In genomic region chr15:25947336-25948080, GRCh38 we compare ENCODE assay signal across 9 cellular contexts.
DNase-seq lines count a peak whose midpoint lies in the region; ATAC-seq and TF ChIP-seq lines count a peak whose summit lies in the region.
"Had no signal": no experiment of that assay in that cellular context is flagged by ENCODE, and none has a peak within 500 bp of the region (broad histone marks: within the 10 kb centered on the region; RNA-seq: fewer than 3 reads in every experiment).

No MANE protein-coding gene starts in this region.

- peaks cover 7% of the 10 kb centered on the region for H3K9me3 Mint-ChIP-seq in activated naive CD4-positive, alpha-beta T cell treated with anti-CD3 and anti-CD28 coated beads for 36 hours
- no peaks in the 10 kb centered on the region for H3K9me3 Mint-ChIP-seq in type B pancreatic cell

- H3K27me3 ChIP-seq in mesenchymal stem cell (ENCODE audit: control insufficient read depth in 1 of 2, insufficient read depth in 1 of 2, low read length in 2 of 2): peaks cover 0 to 3% of the 10 kb centered on the region in 2 experiments

- peaks cover 7% of the 10 kb centered on the region for H3K4me1 ChIP-seq in mesenchymal stem cell (ENCODE audit: control insufficient read depth, insufficient read depth, low read depth, low read length)

- H3K18ac ChIP-seq in mesenchymal stem cell (ENCODE audit: low read depth in 1 of 2, low read length in 2 of 2): no peak overlapping the region

- no peak overlapping the region for H3K4me3 Mint-ChIP-seq in activated naive CD4-positive, alpha-beta T cell treated with anti-CD3 and anti-CD28 coated beads for 36 hours
- peak overlapping the region; percentile 12 for H3K4me3 Mint-ChIP-seq in type B pancreatic cell

- H3K36me3 ChIP-seq in mesenchymal stem cell (ENCODE audit: control insufficient read depth in 1 of 2, insufficient read depth in 2 of 2, low read depth in 1 of 2, low read length in 2 of 2): no peaks in the 10 kb centered on the region

- no peak overlapping the region for H3K9ac ChIP-seq in mesenchymal stem cell (ENCODE audit: low read length)

- ATAC-seq in HG03571 (IDR thresholded peaks at IDR 0.05; ENCODE audit: unreplicated experiment) (no peak), GM18858 (IDR thresholded peaks at IDR 0.05; ENCODE audit: unreplicated experiment) (no peak)

- no peak overlapping the region for H2BK120ac ChIP-seq in mesenchymal stem cell (ENCODE audit: low read depth, low read length)

- no peak overlapping the region for H3K27ac Mint-ChIP-seq in activated naive CD4-positive, alpha-beta T cell treated with anti-CD3 and anti-CD28 coated beads for 36 hours
- H3K27ac Mint-ChIP-seq in type B pancreatic cell: no peak overlapping the region

- no peak overlapping the region for H4K8ac ChIP-seq in mesenchymal stem cell (ENCODE audit: low read length)

- no peak overlapping the region for H3K14ac ChIP-seq in mesenchymal stem cell (ENCODE audit: low read length in 2 of 2)

- CTCF ChIA-PET in activated naive CD4-positive, alpha-beta T cell treated with anti-CD3 and anti-CD28 coated beads for 36 hours (lab: Charles Lee): interaction anchor here (0.8 to 1.0 kb wide), 2 partner anchors 161 to 199 kb away, joined by 3 read pairs; no protein-coding TSS in a partner anchor

- TF ChIP-seq CTCF in fibroblast of mammary gland (conservative IDR thresholded peaks at IDR 0.05; ENCODE audit: control insufficient read depth, insufficient read depth, low read depth, low read length) (no peak), type B pancreatic cell (conservative IDR thresholded peaks at IDR 0.05) (peak; percentile 37)

- peaks cover 2% of the 10 kb centered on the region for H3K4me1 Mint-ChIP-seq in activated naive CD4-positive, alpha-beta T cell treated with anti-CD3 and anti-CD28 coated beads for 36 hours (ENCODE audit: low read depth)
- H3K4me1 Mint-ChIP-seq in type B pancreatic cell (ENCODE audit: unreplicated experiment): peaks cover 10% of the 10 kb centered on the region

- intact Hi-C loops in activated naive CD4-positive, alpha-beta T cell treated with anti-CD3 and anti-CD28 coated beads for 36 hours (cut with micrococcal nuclease): loop anchor here (1.0 kb wide), 1 partner anchor 313 kb away; no protein-coding TSS in a partner anchor

- no peak overlapping the region for H2BK12ac ChIP-seq in mesenchymal stem cell (ENCODE audit: low read length in 2 of 2)

- no peak overlapping the region for H3K4ac ChIP-seq in mesenchymal stem cell (ENCODE audit: low read depth in 1 of 2, low read length in 2 of 2)

- H3K4me2 ChIP-seq in mesenchymal stem cell (ENCODE audit: low read length, poor library complexity, severe bottlenecking): no peak overlapping the region

- H4K91ac ChIP-seq in mesenchymal stem cell (ENCODE audit: low read length): no peak overlapping the region

- no peak overlapping the region for H2AFZ ChIP-seq in mesenchymal stem cell (ENCODE audit: low read depth, low read length)

- no peak overlapping the region for H2AK5ac ChIP-seq in mesenchymal stem cell (ENCODE audit: low read length, severe bottlenecking)

- DNase-seq in activated naive CD4-positive, alpha-beta T cell treated with anti-CD3 and anti-CD28 coated beads for 36 hours: peak; percentile 44
- DNase-seq in activated naive CD4-positive, alpha-beta T cell (lab: John Stamatoyannopoulos, UW): no peak
- DNase-seq in NCI-H510A treated with DMSO at 0.1 percent for 48 hours (lab: John Stamatoyannopoulos, UW): peak; percentile 43
- peak; percentile 20 for DNase-seq in fibroblast of mammary gland (ENCODE audit: low read depth)
- DNase-seq in type B pancreatic cell (ENCODE audit: extremely low spot score, unreplicated experiment): no peak
- DNase-seq in mesenchymal stem cell: no peak
- DNase-seq: activated CD8-positive, alpha-beta memory T cell treated with anti-CD3 and anti-CD28 coated beads, Interleukin-2, amount 50 U/mL, for 4 hours had no signal

- H3K9me3 ChIP-seq in mesenchymal stem cell (ENCODE audit: control insufficient read depth, low read length): no peaks in the 10 kb centered on the region

- no peak overlapping the region for H3K4me3 ChIP-seq in fibroblast of mammary gland (ENCODE audit: control insufficient read depth, low read depth, low read length)
- H3K4me3 ChIP-seq in mesenchymal stem cell (ENCODE audit: insufficient read depth in 1 of 2, low read depth in 1 of 2, low read length in 2 of 2): no peak overlapping the region

- no peak overlapping the region for H2BK15ac ChIP-seq in mesenchymal stem cell (ENCODE audit: low read depth, poor library complexity, severe bottlenecking)

- no peak overlapping the region for H3K27ac ChIP-seq in mesenchymal stem cell (ENCODE audit: low read length, poor library complexity, severe bottlenecking)

- no peaks in the 10 kb centered on the region for H3K79me1 ChIP-seq in mesenchymal stem cell (replicated peaks; ENCODE audit: low read length, poor library complexity, severe bottlenecking)

- 27% methylated on average over 4 of the region's 4 CpGs for WGBS in mesenchymal stem cell

- H3K23ac ChIP-seq in mesenchymal stem cell (ENCODE audit: low read length in 2 of 2): no peak overlapping the region

- no peaks in the 10 kb centered on the region for H3K36me3 Mint-ChIP-seq in activated naive CD4-positive, alpha-beta T cell treated with anti-CD3 and anti-CD28 coated beads for 36 hours (ENCODE audit: low read depth)
- H3K36me3 Mint-ChIP-seq in type B pancreatic cell: no peaks in the 10 kb centered on the region

- no peaks in the 10 kb centered on the region for H3K27me3 Mint-ChIP-seq in activated naive CD4-positive, alpha-beta T cell treated with anti-CD3 and anti-CD28 coated beads for 36 hours (ENCODE audit: low read depth)
- no peaks in the 10 kb centered on the region for H3K27me3 Mint-ChIP-seq in type B pancreatic cell

- H2BK5ac ChIP-seq in mesenchymal stem cell (ENCODE audit: low read depth, low read length, poor library complexity, severe bottlenecking): no peak overlapping the region

Comparison
In these comparisons a context has a peak if more than half of its experiments do, and no peak if none do; other contexts are left out.
1. DNase-seq: peak in activated naive CD4-positive, alpha-beta T cell treated with anti-CD3 and anti-CD28 coated beads for 36 hours (single experiment), NCI-H510A treated with DMSO at 0.1 percent for 48 hours (single experiment) and fibroblast of mammary gland (single experiment); none in activated naive CD4-positive, alpha-beta T cell (0 of 4), type B pancreatic cell (single experiment) and mesenchymal stem cell (single experiment).